ENCODE assay signal across 8 cellular contexts in genomic region chr17:55295411-55296170, GRCh38. TPM values are rescaled to one million over a fixed set of nuclear protein-coding genes. Genes with fewer than 3 reads are reported as not detected.
A peak's percentile ranks its signal among the peaks of the same experiment; 100 is the strongest.
DNase-seq lines count a peak whose midpoint lies in the region; ATAC-seq and TF ChIP-seq lines count a peak whose summit lies in the region.

No MANE protein-coding gene starts in this region.

- H3K36me3 ChIP-seq in left ventricle myocardium inferior, result peaks cover 8% of the 10 kb centered on the region
- H3K36me3 ChIP-seq in gastrocnemius medialis, result no peaks in the 10 kb centered on the region

- peak; percentile 79 to 87 for ATAC-seq in gastrocnemius medialis
- no peak for ATAC-seq in GM18520 (IDR thresholded peaks at IDR 0.05; ENCODE audit: unreplicated experiment)

- peak overlapping the region; percentile 76 for H3K27ac ChIP-seq in left ventricle myocardium inferior (replicated peaks)
- peak overlapping the region in 2 of 4 donors; percentile 15 to 16 for H3K27ac ChIP-seq in gastrocnemius medialis

- intact Hi-C loops in left ventricle myocardium inferior (cut with micrococcal nuclease), result loop anchor here (5.0 kb wide), 1 partner anchor 33 kb away; the partner anchor contains the start of gene HLF
- intact Hi-C loops in gastrocnemius medialis (cut with DNase I; ENCODE audit: low total_unique reads), result loop anchor here (1.0 to 2.0 kb wide), 3 partner anchors 31 to 303 kb away; partner anchors contain the start of gene HLF

- in situ Hi-C loops in gastrocnemius medialis (cut with MboI; ENCODE audit: low sequenced_read_pairs in 4 of 4), result loop anchor here in 2 of 4 donors (5.0 to 10.0 kb wide), 3 partner anchors 241 to 303 kb away; no protein-coding TSS in a partner anchor

- TF ChIP-seq POLR2A in gastrocnemius medialis (IDR thresholded peaks at IDR 0.05), result no peak

- peaks cover 30% of the 10 kb centered on the region for H3K4me1 ChIP-seq in left ventricle myocardium inferior
- peaks cover 0 to 4% of the 10 kb centered on the region in 2 donors for H3K4me1 ChIP-seq in gastrocnemius medialis

- H3K4me3 ChIP-seq in LNCaP clone FGC (ENCODE audit: low read depth, low read length) (no peak overlapping the region), left ventricle myocardium inferior (no peak overlapping the region), gastrocnemius medialis (no peak overlapping the region)

- TF ChIP-seq CTCF in LNCaP clone FGC (IDR thresholded peaks at IDR 0.05; ENCODE audit: control insufficient read depth, extremely low read depth, insufficient read depth), result peak; percentile 86
- TF ChIP-seq CTCF in left ventricle myocardium inferior (IDR thresholded peaks at IDR 0.05; ENCODE audit: borderline replicate concordance), result peak; percentile 93
- TF ChIP-seq CTCF in gastrocnemius medialis (IDR thresholded peaks at IDR 0.05 in 4 of 5, conservative IDR thresholded peaks at IDR 0.05 in 1 of 5), result peak; percentile 64 to 87 (median 83)

- DNase-seq in ELF-1 (ENCODE audit: low read depth, low spot score) (peak; percentile 79), H4 (ENCODE audit: low spot score) (peak; percentile 55), LNCaP clone FGC (ENCODE audit: low read depth) (no peak), SKM-1 treated with dmso at 0.1 percent for 144 hours (lab: John Stamatoyannopoulos, UW; ENCODE audit: unreplicated experiment) (peak; percentile 53), left ventricle myocardium inferior (no peak), gastrocnemius medialis (peak; percentile 18 to 40)
- DNase-seq in activated naive CD8-positive, alpha-beta T cell treated with anti-CD3 and anti-CD28 coated beads, Interleukin-2, amount 50 U/mL, for 16 hours (ENCODE audit: low read depth, low spot score), result peak; percentile 11

- no peaks in the 10 kb centered on the region for H3K27me3 ChIP-seq in left ventricle myocardium inferior (ENCODE audit: low read depth)
- H3K27me3 ChIP-seq in gastrocnemius medialis, result no peaks in the 10 kb centered on the region

- H3K9me3 ChIP-seq in left ventricle myocardium inferior (replicated peaks) (peaks cover 7% of the 10 kb centered on the region), gastrocnemius medialis (no peaks in the 10 kb centered on the region)

RNA-seq across cellular contexts. Expression of gene HLF, which starts 30.8 kb away (rescaled TPM):
- 0.53 and 0.68 TPM in 2 replicates for total RNA-seq in H4 (2014; rRNA removed; shearing (Covaris generic))
- total RNA-seq in left ventricle myocardium inferior, result 22.6 TPM
- total RNA-seq in gastrocnemius medialis, result 10 to 100 TPM in 2 of 4 donors, 1 to 10 TPM in 2; 7.7 to 14.8 (median 10.4) TPM

Comparison
In these comparisons a context has a peak if more than half of its experiments do, and no peak if none do; other contexts are left out.
1. DNase-seq: peak in ELF-1 (single experiment), H4 (single experiment), SKM-1 treated with dmso at 0.1 percent for 144 hours (single experiment), activated naive CD8-positive, alpha-beta T cell treated with anti-CD3 and anti-CD28 coated beads, Interleukin-2, amount 50 U/mL, for 16 hours (single experiment) and gastrocnemius medialis (2 of 2); none in LNCaP clone FGC (single experiment) and left ventricle myocardium inferior (single experiment).
2. Peak in every context shown above with its lines, with median percentiles within 50 percentile points of each other: CTCF ChIP-seq.